Comparison of ENCODE assay signal across 11 cellular contexts in the genomic region with DNA sequence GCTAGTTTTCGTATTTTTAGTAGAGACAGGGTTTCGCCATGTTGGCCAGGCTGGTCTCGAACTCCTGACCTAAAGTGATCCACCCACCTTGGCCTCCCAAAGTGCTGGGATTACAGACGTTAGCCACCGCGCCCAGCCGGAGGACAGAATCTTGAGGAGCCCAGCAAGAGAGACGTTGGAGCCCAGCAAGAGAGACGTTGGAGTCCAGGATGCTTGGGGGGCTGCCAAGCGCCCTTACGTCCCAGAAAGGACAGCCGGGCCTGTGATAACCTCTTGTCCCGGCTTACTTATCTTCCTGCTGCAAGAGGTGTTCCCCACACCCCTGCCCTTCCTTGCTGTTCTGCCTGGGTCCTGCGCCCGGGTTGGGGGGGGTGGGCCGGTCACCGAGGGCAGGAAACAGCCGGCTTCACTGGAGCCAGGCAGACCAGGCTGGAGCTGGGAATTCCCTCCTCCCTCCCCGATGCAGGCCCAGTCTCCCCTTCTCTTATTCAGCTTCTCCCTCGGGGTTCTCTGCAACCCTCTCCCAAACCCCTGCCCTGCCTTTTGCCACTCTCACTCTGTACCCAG. TPM values are rescaled to one million over a fixed set of nuclear protein-coding genes. Genes with fewer than 3 reads are reported as not detected.
A peak's percentile ranks its signal among the peaks of the same experiment; 100 is the strongest.
DNase-seq lines count a peak whose midpoint lies in the region; ATAC-seq and TF ChIP-seq lines count a peak whose summit lies in the region.
"Had no signal": no experiment of that assay in that cellular context is flagged by ENCODE, and none has a peak within 500 bp of the region (broad histone marks: within the 10 kb centered on the region; RNA-seq: fewer than 3 reads in every experiment).

No MANE protein-coding gene starts in this region.

- no peaks in the 10 kb centered on the region for H3K27me3 ChIP-seq in thyroid gland

- TF ChIP-seq POLR2A in thyroid gland (IDR thresholded peaks at IDR 0.05) = no peak

- CTCF ChIA-PET in activated B cell treated with CpG ODN at 0.5 μM for 24 hours (lab: Charles Lee) = no interaction called here

- ATAC-seq in activated B cell treated with CpG ODN at 0.5 μM for 24 hours (ENCODE audit: low read depth) = no peak

- TF ChIP-seq CTCF in activated B cell treated with CpG ODN at 0.5 μM for 24 hours (IDR thresholded peaks at IDR 0.05) (no peak), thyroid gland (IDR thresholded peaks at IDR 0.05) (no peak)

- H3K4me1 Mint-ChIP-seq in activated B cell treated with CpG ODN at 0.5 μM for 24 hours (peaks cover 18% of the 10 kb centered on the region), immature natural killer cell (peaks cover 12 to 13% of the 10 kb centered on the region in 2 donors)

- DNase-seq in activated B cell treated with CpG ODN at 0.5 μM for 24 hours = no peak
- DNase-seq in inferior parietal cortex (ENCODE audit: extremely low spot score) = peak; percentile 26
- DNase-seq in thyroid gland = peak; percentile 28 to 31
- DNase-seq in immature natural killer cell = no peak
- DNase-seq in stimulated activated CD4-positive, alpha-beta T cell treated with anti-CD3 and anti-CD28 coated beads, Interleukin-4, amount 100 ng/mL, for 24 hours = no peak
- no peak for DNase-seq in GOT3 (lab: John Stamatoyannopoulos, UW)
- DNase-seq: activated naive CD4-positive, alpha-beta T cell treated with Interleukin-2 at 50 U/mL for 16 hours; effector CD4-positive, alpha-beta T cell; kidney glomerular epithelial cell; NCI-H1436 had no signal

- no peak overlapping the region for H3K27ac Mint-ChIP-seq in activated B cell treated with CpG ODN at 0.5 μM for 24 hours
- no peak overlapping the region for H3K27ac Mint-ChIP-seq in immature natural killer cell

- H3K4me1 ChIP-seq in thyroid gland = peaks cover 0 to 9% of the 10 kb centered on the region in 2 donors

- H3K9me3 Mint-ChIP-seq in activated B cell treated with CpG ODN at 0.5 μM for 24 hours (no peaks in the 10 kb centered on the region), immature natural killer cell (peaks cover 0 to 2% (median 0%) of the 10 kb centered on the region in 6 donors)

- H3K36me3 ChIP-seq in thyroid gland = no peaks in the 10 kb centered on the region
- H3K36me3 ChIP-seq: HAP-1 had no signal

- peak overlapping the region in 2 of 3 donors; percentile 33 to 38 for H3K27ac ChIP-seq in thyroid gland

- H3K9me3 ChIP-seq in thyroid gland = no peaks in the 10 kb centered on the region
- H3K9me3 ChIP-seq: HAP-1 had no signal

- no peaks in the 10 kb centered on the region for H3K36me3 Mint-ChIP-seq in activated B cell treated with CpG ODN at 0.5 μM for 24 hours (ENCODE audit: low read depth)
- peaks cover 0 to 3% (median 0%) of the 10 kb centered on the region in 3 donors for H3K36me3 Mint-ChIP-seq in immature natural killer cell

- H3K27me3 Mint-ChIP-seq in activated B cell treated with CpG ODN at 0.5 μM for 24 hours = peaks cover 30% of the 10 kb centered on the region
- peaks cover 14 to 19% (median 17%) of the 10 kb centered on the region in 3 donors for H3K27me3 Mint-ChIP-seq in immature natural killer cell (ENCODE audit: low read depth in 3 of 3)

- 38 to 57% methylated on average over 16 to 20 of the region's 20 CpGs for WGBS in thyroid gland, 2 donors

- H3K4me3 ChIP-seq in thyroid gland (replicated peaks in 1 of 3) = no peak overlapping the region

- POLR2A ChIA-PET in activated B cell treated with CpG ODN at 0.5 μM for 24 hours (lab: Charles Lee) = no interaction called here

- H3K4me3 Mint-ChIP-seq in activated B cell treated with CpG ODN at 0.5 μM for 24 hours (peak overlapping the region; percentile 46), immature natural killer cell (no peak overlapping the region)

- intact Hi-C loops in activated B cell treated with CpG ODN at 0.5 μM for 24 hours (cut with micrococcal nuclease) (no loop called here), thyroid gland (cut with DNase I) (no loop called here)

RNA-seq across cellular contexts. Expression of a gene that starts 1.9 kb away (rescaled TPM):
- total RNA-seq in activated B cell treated with CpG ODN at 0.5 μM for 24 hours (2.5 and 4.1 TPM in 2 replicates), thyroid gland (10 to 100 TPM; 27.9 to 38.0 (median 35.1) TPM)
- polyA plus RNA-seq in immature natural killer cell = under 1 TPM in 1 of 3 donors, not detected in 2; 0.37 TPM

RNA-seq across cellular contexts. Expression of a gene that starts 23.3 kb away (rescaled TPM):
- total RNA-seq in activated B cell treated with CpG ODN at 0.5 μM for 24 hours = 48.0 and 48.9 TPM in 2 replicates
- 10 to 100 TPM; 15.2 to 27.9 (median 17.2) TPM for total RNA-seq in thyroid gland
- polyA plus RNA-seq in immature natural killer cell = 1 to 10 TPM; 3.2 to 5.9 (median 4.7) TPM

RNA-seq across cellular contexts. Expression of a gene that starts 38.0 kb away (rescaled TPM):
- total RNA-seq in activated B cell treated with CpG ODN at 0.5 μM for 24 hours (12.6 and 16.9 TPM in 2 replicates), thyroid gland (100 to 1,000 TPM in 3 of 4 donors, 10 to 100 TPM in 1; 64.5 to 122 (median 109) TPM)
- polyA plus RNA-seq in immature natural killer cell = under 1 TPM in 1 of 3 donors, not detected in 2; 0.11 TPM

RNA-seq across cellular contexts. Expression of a gene that starts 45.7 kb away (rescaled TPM):
- 229 and 244 TPM in 2 replicates for total RNA-seq in activated B cell treated with CpG ODN at 0.5 μM for 24 hours
- total RNA-seq in thyroid gland = 100 to 1,000 TPM in 1 of 4 donors, 10 to 100 TPM in 3; 62.5 to 109 (median 93.2) TPM
- 10 to 100 TPM; 24.9 to 73.4 (median 33.2) TPM for polyA plus RNA-seq in immature natural killer cell

Comparison
In these comparisons a context has a peak if more than half of its experiments do, and no peak if none do; other contexts are left out.
1. DNase-seq: peak in inferior parietal cortex (single experiment) and thyroid gland (2 of 2); none in activated B cell treated with CpG ODN at 0.5 μM for 24 hours (single experiment), immature natural killer cell (0 of 3), stimulated activated CD4-positive, alpha-beta T cell treated with anti-CD3 and anti-CD28 coated beads, Interleukin-4, amount 100 ng/mL, for 24 hours (single experiment) and GOT3 (single experiment).